1 cellular context compared by ENCODE assay signal in genomic region chr15:101006931-101007687, GRCh38.
TF ChIP-seq lines count a peak whose summit lies in the region.

No MANE protein-coding gene starts in this region.

TF ChIP-seq in HepG2, 621 proteins besides CTCF, POLR2A, EP300 and RAD21 (continued from another document):
- TF ChIP-seq ZNF710 (CRISPR knock-in tag; IDR thresholded peaks at IDR 0.05; ENCODE audit: borderline replicate concordance) (0 out of 2 replicates have a peak, but pooled peaks have one; percentile 30), MIER3 (CRISPR knock-in tag; IDR thresholded peaks at IDR 0.05; ENCODE audit: borderline replicate concordance) (0 out of 2 replicates have a peak, but pooled peaks have one; percentile 19), MAX (IDR thresholded peaks at IDR 0.05) (peak; percentile 50; the same call in 1 of the 2 replicates), PRDM4 (CRISPR knock-in tag; IDR thresholded peaks at IDR 0.05; ENCODE audit: borderline replicate concordance) (no peak), ZNF574 (CRISPR knock-in tag; IDR thresholded peaks at IDR 0.05) (peak; percentile 38; the same call in 1 of the 2 replicates), SOX6 (IDR thresholded peaks at IDR 0.05) (no peak), SOX6 (CRISPR knock-in tag; IDR thresholded peaks at IDR 0.05) (peak; percentile 37; the same call in 1 of the 2 replicates)
TF ChIP-seq in HepG2: peak in this region for 36.
